In genomic region chr10:1716839-1717238, GRCh38 we compare ENCODE assay signal across 3 cellular contexts.
A peak's percentile ranks its signal among the peaks of the same experiment; 100 is the strongest.
TF ChIP-seq lines count a peak whose summit lies in the region.

No MANE protein-coding gene starts in this region.

TF ChIP-seq in A549, 52 proteins besides CTCF, POLR2A, EP300 and RAD21:
- TF ChIP-seq USF2 (IDR thresholded peaks at IDR 0.05): peak; percentile 46; the same call in 1 of the 2 replicates
- TF ChIP-seq SMC3 (IDR thresholded peaks at IDR 0.05): no peak
- no peak for TF ChIP-seq EHF (CRISPR knock-in tag; IDR thresholded peaks at IDR 0.05)

TF ChIP-seq in WTC11, 78 proteins besides CTCF, POLR2A, EP300 and RAD21 (continued from another document):
- TF ChIP-seq IRF1 (CRISPR knock-in tag; IDR thresholded peaks at IDR 0.05) (no peak), USF2 (CRISPR knock-in tag; IDR thresholded peaks at IDR 0.05) (peak; percentile 62), E2F1 (CRISPR knock-in tag; IDR thresholded peaks at IDR 0.05) (no peak), ZNF512 (CRISPR knock-in tag; IDR thresholded peaks at IDR 0.05; ENCODE audit: borderline replicate concordance) (no peak), ZNF232 (CRISPR knock-in tag; IDR thresholded peaks at IDR 0.05) (no peak), USF1 (CRISPR knock-in tag; IDR thresholded peaks at IDR 0.05) (peak; percentile 56; the same call in 1 of the 2 replicates), GTF2I (CRISPR knock-in tag; conservative IDR thresholded peaks at IDR 0.05) (no peak), ZNF532 (CRISPR knock-in tag; IDR thresholded peaks at IDR 0.05; ENCODE audit: borderline replicate concordance) (no peak), ZBTB21 (CRISPR knock-in tag; IDR thresholded peaks at IDR 0.05; ENCODE audit: borderline replicate concordance) (no peak), HMGA2 (CRISPR knock-in tag; IDR thresholded peaks at IDR 0.05) (no peak), RELA (CRISPR knock-in tag; IDR thresholded peaks at IDR 0.05; ENCODE audit: borderline replicate concordance) (no peak), OVOL2 (CRISPR knock-in tag; IDR thresholded peaks at IDR 0.05; ENCODE audit: borderline replicate concordance) (no peak), ATF3 (CRISPR knock-in tag; conservative IDR thresholded peaks at IDR 0.05) (no peak)

TF ChIP-seq in H1, 55 proteins besides CTCF, POLR2A, EP300 and RAD21 (continued from another document):
- peak; percentile 68 for TF ChIP-seq USF2 (IDR thresholded peaks at IDR 0.05; ENCODE audit: low read length)
